Comparison of ENCODE assay signal across 20 cellular contexts in genomic region chr3:23969393-23969792, GRCh38.
"Had no signal": no experiment of that assay in that cellular context is flagged by ENCODE, and none has a peak within 500 bp of the region (broad histone marks: within the 10 kb centered on the region; RNA-seq: fewer than 3 reads in every experiment).

No MANE protein-coding gene starts in this region.

- DNase-seq: Karpas-422, KG1, MG63, NCI-H1092, NCI-H1417 treated with DMSO at 0.1 percent for 48 hours, NCI-H146, NCI-H1694 treated with DMSO at 0.1 percent for 48 hours, NCI-H1930, NCI-H2081, NCI-H2107, NCI-H2171, NCI-H226, NCI-H446, NCI-H510A, NCI-H524 treated with DMSO at 0.1 percent for 48 hours, NCI-H774, Right ventricle myocardium superior, RPMI8226, SIG-M5, SK-N-SH had no signal
